Comparison of ENCODE assay signal across 8 cellular contexts in the genomic region with DNA sequence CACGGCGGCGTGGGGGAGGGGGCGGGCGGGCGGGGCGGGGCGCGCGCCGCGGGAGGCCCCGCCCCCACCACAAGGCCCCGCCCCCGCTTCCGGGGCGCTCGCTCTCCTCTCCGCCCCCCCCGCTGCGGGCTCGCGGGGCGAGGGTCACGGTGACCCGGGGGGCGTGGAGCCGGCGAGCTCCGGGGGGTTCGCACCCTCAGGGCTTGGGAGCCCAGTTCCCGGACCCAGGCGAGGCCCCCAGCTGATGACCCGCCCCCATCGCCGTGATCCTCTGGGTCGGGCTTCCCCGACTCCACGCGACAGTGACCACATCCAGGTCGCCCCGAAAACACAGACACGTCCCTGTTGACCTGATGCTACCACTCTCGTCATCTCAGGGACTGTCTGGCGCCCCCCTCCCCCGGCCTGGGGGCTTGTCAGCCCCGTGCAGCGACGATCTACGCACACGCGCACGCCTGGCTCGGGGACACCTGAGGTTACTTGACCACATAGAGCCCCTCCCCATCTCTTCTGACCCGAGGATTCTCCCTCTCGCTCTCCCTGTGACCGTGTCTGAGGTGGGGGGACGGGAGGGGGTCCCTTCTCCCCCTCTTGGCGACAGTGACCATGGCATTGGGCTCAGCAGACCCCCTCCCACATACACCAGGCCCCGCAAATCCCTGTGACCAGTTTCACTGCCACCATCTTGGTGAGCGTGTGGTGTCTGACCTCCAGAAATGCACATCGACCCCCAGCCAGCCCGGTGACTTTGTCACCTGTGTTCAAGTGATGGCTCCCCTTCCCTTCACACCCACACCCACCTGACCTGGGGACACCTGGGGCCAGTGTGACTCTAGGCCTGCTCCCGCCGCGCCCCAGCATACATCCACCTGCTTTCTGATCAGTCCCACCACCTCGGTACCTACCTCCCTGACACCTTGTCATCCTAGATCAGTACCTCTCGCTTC. TPM values are rescaled to one million over a fixed set of nuclear protein-coding genes. Genes with fewer than 3 reads are reported as not detected.
DNase-seq lines count a peak whose midpoint lies in the region; ATAC-seq and TF ChIP-seq lines count a peak whose summit lies in the region.

No MANE protein-coding gene starts in this region.

- H3K4me1 ChIP-seq in DOHH2 (ENCODE audit: control insufficient read depth, low read length) (peaks cover 18% of the 10 kb centered on the region), ovary (ENCODE audit: insufficient read depth) (peaks cover 13% of the 10 kb centered on the region)

- no peak for TF ChIP-seq CTCF in DOHH2 (IDR thresholded peaks at IDR 0.05; ENCODE audit: low read depth, low read length, poor library complexity, severe bottlenecking)
- TF ChIP-seq CTCF in fibroblast of villous mesenchyme (IDR thresholded peaks at IDR 0.05; ENCODE audit: insufficient read depth, low read depth, low read length), result no peak
- TF ChIP-seq CTCF in ovary (IDR thresholded peaks at IDR 0.05), result no peak

- peaks cover 20% of the 10 kb centered on the region for H3K36me3 ChIP-seq in DOHH2 (ENCODE audit: control insufficient read depth, low read length)
- H3K36me3 ChIP-seq in ovary, result no peaks in the 10 kb centered on the region

- H3K4me3 ChIP-seq in DOHH2 (ENCODE audit: low read length) (peak overlapping the region; percentile 98), fibroblast of villous mesenchyme (ENCODE audit: low read depth, low read length) (peak overlapping the region; percentile 88), ovary (peak overlapping the region; percentile 90)

- H3K27ac ChIP-seq in DOHH2 (ENCODE audit: low read depth, low read length), result peak overlapping the region; percentile 47
- peak overlapping the region; percentile 67 to 78 for H3K27ac ChIP-seq in ovary

- DNase-seq in activated CD8-positive, alpha-beta memory T cell treated with anti-CD3 and anti-CD28 coated beads, Interleukin-2, amount 50 U/mL, for 4 hours, result peak; percentile 65
- DNase-seq in fibroblast of villous mesenchyme (ENCODE audit: low read depth), result peak; percentile 26
- DNase-seq in ovary, result peak; percentile 64 to 84 (median 81)
- DNase-seq in CD1c-positive myeloid dendritic cell (ENCODE audit: extremely low spot score), result no peak
- no peak for DNase-seq in SW480 (ENCODE audit: low spot score)

- peaks cover 14% of the 10 kb centered on the region for H4K20me1 ChIP-seq in DOHH2 (ENCODE audit: control insufficient read depth, insufficient read depth, low read depth, low read length)

- peak; percentile 36 for ATAC-seq in GM19455 (IDR thresholded peaks at IDR 0.05; ENCODE audit: unreplicated experiment)
- ATAC-seq in HG03565 (IDR thresholded peaks at IDR 0.05; ENCODE audit: unreplicated experiment), result peak; percentile 10

- peaks cover 45% of the 10 kb centered on the region for H3K79me2 ChIP-seq in DOHH2 (ENCODE audit: control insufficient read depth, low read length)

- 9 to 27% (median 11%) methylated on average over 23 to 65 of the region's 68 CpGs for WGBS in ovary, 3 donors

- no peak for TF ChIP-seq POLR2A in ovary (IDR thresholded peaks at IDR 0.05)

- H3K9me3 ChIP-seq in DOHH2 (ENCODE audit: control insufficient read depth, insufficient read depth, low read length) (no peaks in the 10 kb centered on the region), ovary (no peaks in the 10 kb centered on the region)

- H3K27me3 ChIP-seq in DOHH2 (ENCODE audit: control insufficient read depth, low read length), result no peaks in the 10 kb centered on the region
- H3K27me3 ChIP-seq in ovary, result no peaks in the 10 kb centered on the region

- peak overlapping the region; percentile 98 for H3K4me2 ChIP-seq in DOHH2 (ENCODE audit: low read length)

- H3F3A ChIP-seq in DOHH2 (ENCODE audit: control insufficient read depth, insufficient read depth), result no peaks in the 10 kb centered on the region

- intact Hi-C loops in ovary (cut with DNase I), result no loop called here

- TF ChIP-seq EP300 in ovary (IDR thresholded peaks at IDR 0.05), result no peak

- no peaks in the 10 kb centered on the region for H3K9me2 ChIP-seq in DOHH2 (replicated peaks; ENCODE audit: control insufficient read depth, low read length)

RNA-seq across cellular contexts. Expression of gene MAP2K7, which starts 0.7 kb away (rescaled TPM):
- total RNA-seq in fibroblast of villous mesenchyme (12.1 and 12.2 TPM in 2 replicates), ovary (10 to 100 TPM in 5 of 7 donors, 1 to 10 TPM in 2; 9.2 to 35.5 (median 26.3) TPM)
- polyA plus RNA-seq in ovary, result 10 to 100 TPM in 1 of 2 donors, 1 to 10 TPM in 1; 6.3 to 32.2 TPM

RNA-seq across cellular contexts. Expression of gene TGFBR3L, which starts 10.3 kb away (rescaled TPM):
- total RNA-seq in fibroblast of villous mesenchyme (0.86 and 0.97 TPM in 2 replicates), ovary (1 to 10 TPM in 2 of 7 donors, not detected in 5; 1.0 to 6.9 TPM)
- under 1 TPM in 1 of 2 donors, not detected in 1; 0.18 TPM for polyA plus RNA-seq in ovary

RNA-seq across cellular contexts. Expression of gene SNAPC2, which starts 15.8 kb away (rescaled TPM):
- total RNA-seq in fibroblast of villous mesenchyme (17.7 and 23.5 TPM in 2 replicates), ovary (10 to 100 TPM in 6 of 7 donors, 1 to 10 TPM in 1; 8.8 to 26.6 (median 16.3) TPM)
- 10 to 100 TPM in 1 of 2 donors, 1 to 10 TPM in 1; 1.8 to 19.8 TPM for polyA plus RNA-seq in ovary

RNA-seq across cellular contexts. Expression of gene LRRC8E, which starts 16.0 kb away (rescaled TPM):
- total RNA-seq in fibroblast of villous mesenchyme (6.0 and 7.4 TPM in 2 replicates), ovary (1 to 10 TPM in 1 of 7 donors, under 1 TPM in 4, not detected in 2; 0.10 to 2.1 (median 0.72) TPM)
- under 1 TPM; 0.13 to 0.97 TPM for polyA plus RNA-seq in ovary

RNA-seq across cellular contexts. Expression of gene CTXN1, which starts 21.6 kb away (rescaled TPM):
- total RNA-seq in fibroblast of villous mesenchyme (1.9 and 3.0 TPM in 2 replicates), ovary (10 to 100 TPM in 2 of 7 donors, 1 to 10 TPM in 5; 1.4 to 99.7 (median 6.1) TPM)
- 1 to 10 TPM in 1 of 2 donors, not detected in 1; 3.3 TPM for polyA plus RNA-seq in ovary

Comparison
In these comparisons a context has a peak if more than half of its experiments do, and no peak if none do; other contexts are left out.
1. DNase-seq: peak in activated CD8-positive, alpha-beta memory T cell treated with anti-CD3 and anti-CD28 coated beads, Interleukin-2, amount 50 U/mL, for 4 hours (single experiment), fibroblast of villous mesenchyme (single experiment) and ovary (5 of 5); none in CD1c-positive myeloid dendritic cell (single experiment) and SW480 (single experiment).
2. Peak in every context shown above with its lines, with median percentiles within 50 percentile points of each other: H3K4me3 ChIP-seq.